Comparison of ENCODE assay signal across 21 cellular contexts in the genomic region with DNA sequence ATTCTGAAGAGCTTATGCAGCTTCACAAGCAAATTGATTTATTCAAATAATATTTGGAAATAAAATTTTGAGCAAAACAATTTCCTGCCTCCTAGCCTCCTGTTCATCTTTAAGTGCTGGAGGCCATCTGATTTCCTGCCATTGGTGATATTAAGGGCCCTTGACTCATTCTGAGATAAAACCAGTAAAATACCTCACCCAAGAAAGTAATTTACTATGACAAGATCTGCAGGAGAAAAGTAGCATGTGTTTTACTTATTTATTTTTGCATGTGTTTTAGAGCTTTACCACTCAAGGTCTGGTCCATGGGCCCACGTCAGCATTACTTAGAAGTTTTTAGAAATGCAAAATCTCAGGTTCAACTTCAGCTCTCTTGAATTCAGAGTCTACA.
DNase-seq lines count a peak whose midpoint lies in the region; ATAC-seq and TF ChIP-seq lines count a peak whose summit lies in the region.
"Had no signal": no experiment of that assay in that cellular context is flagged by ENCODE, and none has a peak within 500 bp of the region (broad histone marks: within the 10 kb centered on the region; RNA-seq: fewer than 3 reads in every experiment).

No MANE protein-coding gene starts in this region.

- H3K9me3 Mint-ChIP-seq in HFFc6 (peaks cover 13% of the 10 kb centered on the region; the same call in 1 of the 2 replicates), chondrocyte (ENCODE audit: low read depth) (no peaks in the 10 kb centered on the region)
- H3K9me3 Mint-ChIP-seq: T-helper 1 cell treated with Interleukin-12 subunit alpha and Interleukin-12 subunit beta and Interleukin-4 antibody, amounts not matched to agents 30 μg/mL and 1 μg/mL, for 36 hours had no signal

- no peak overlapping the region for H2AFZ ChIP-seq in SK-N-SH (ENCODE audit: low read depth)

- no peak overlapping the region; the same call in 1 of the 2 replicates for H3K9ac ChIP-seq in SK-N-SH
- H3K9ac ChIP-seq: BLaER1 treated with 17β-estradiol and CSF1 and Interleukin-3, amounts not matched to agents 10 nM and 100 nM had no signal

- DNase-seq in HFFc6 (peak; percentile 51), SK-N-SH (no peak), chondrocyte (ENCODE audit: low spot score) (no peak), NCI-H1105 treated with DMSO at 0.1 percent for 48 hours (lab: John Stamatoyannopoulos, UW) (no peak)
- DNase-seq: ACHN; Calu3; CD4-positive, alpha-beta memory T cell; GOT3; NCI-H1092 treated with DMSO at 0.1 percent for 48 hours; NCI-H2081; NCI-H2171; NCI-H446; NCI-H526; SJCRH30 had no signal

- peak overlapping the region; percentile 12; the same call in 1 of the 2 replicates for H3K4me2 ChIP-seq in SK-N-SH
- H3K4me2 ChIP-seq: BLaER1 treated with 17β-estradiol and CSF1 and Interleukin-3, amounts not matched to agents 10 nM and 100 nM had no signal

- H3K4me1 Mint-ChIP-seq in HFFc6 (ENCODE audit: low read depth) (peaks cover 92% of the 10 kb centered on the region), chondrocyte (ENCODE audit: low read depth) (peaks cover 57% of the 10 kb centered on the region)
- H3K4me1 Mint-ChIP-seq: CD4-positive, alpha-beta memory T cell had no signal

- H3K27ac Mint-ChIP-seq in HFFc6 = peak overlapping the region; percentile 80
- peak overlapping the region; percentile 69 for H3K27ac Mint-ChIP-seq in chondrocyte (ENCODE audit: unreplicated experiment)
- H3K27ac Mint-ChIP-seq: CD4-positive, alpha-beta memory T cell; T-helper 1 cell treated with Interleukin-12 subunit alpha and Interleukin-12 subunit beta and Interleukin-4 antibody, amounts not matched to agents 30 μg/mL and 1 μg/mL, for 36 hours had no signal

- H3K79me2 ChIP-seq in SK-N-SH (ENCODE audit: insufficient read depth) = peaks cover 87% of the 10 kb centered on the region

- peak; percentile 23 to 83; a peak in 3 of 4 replicates for TF ChIP-seq EP300 in SK-N-SH (IDR thresholded peaks at IDR 0.05; ENCODE audit: borderline replicate concordance in 1 of 2, low read depth in 1 of 2, low read length in 1 of 2)

- ATAC-seq in GM21786 (IDR thresholded peaks at IDR 0.05; ENCODE audit: unreplicated experiment) (no peak), GM21515 (IDR thresholded peaks at IDR 0.05; ENCODE audit: unreplicated experiment) (no peak), HG02970 (IDR thresholded peaks at IDR 0.05; ENCODE audit: low FRiP score, unreplicated experiment) (no peak)
- ATAC-seq: HCT116, K562 had no signal

- peaks cover 8% of the 10 kb centered on the region for H3K27me3 Mint-ChIP-seq in HFFc6 (ENCODE audit: insufficient read depth)
- H3K27me3 Mint-ChIP-seq in chondrocyte (ENCODE audit: low read depth) = no peaks in the 10 kb centered on the region

- H3K4me1 ChIP-seq in SK-N-SH (ENCODE audit: control insufficient read depth in 1 of 2, insufficient read depth in 2 of 2, low read depth in 1 of 2, low read length in 1 of 2) = peaks cover 8 to 34% of the 10 kb centered on the region in 2 experiments

- H3K4me3 ChIP-seq in SK-N-SH (ENCODE audit: low read depth in 2 of 2, low read length in 1 of 2) = no peak overlapping the region
- H3K4me3 ChIP-seq: BLaER1 treated with 17β-estradiol and CSF1 and Interleukin-3, amounts not matched to agents 10 nM and 100 nM; K562; SJCRH30 had no signal

- H3K27me3 ChIP-seq in SK-N-SH (ENCODE audit: insufficient read depth) = no peaks in the 10 kb centered on the region
- H3K27me3 ChIP-seq: BLaER1 treated with 17β-estradiol and CSF1 and Interleukin-3, amounts not matched to agents 10 nM and 100 nM; SJCRH30 had no signal

- no peak for TF ChIP-seq RAD21 in SK-N-SH (IDR thresholded peaks at IDR 0.05; ENCODE audit: low read length)

- WGBS in SK-N-SH (ENCODE audit: low lambda C conversion rate) = 20% methylated on average over 1 of the region's 1 CpG

- peak overlapping the region; percentile 53 for H3K4me3 Mint-ChIP-seq in HFFc6
- no peak overlapping the region for H3K4me3 Mint-ChIP-seq in chondrocyte (ENCODE audit: unreplicated experiment)
- H3K4me3 Mint-ChIP-seq: CD4-positive, alpha-beta memory T cell; T-helper 1 cell treated with Interleukin-12 subunit alpha and Interleukin-12 subunit beta and Interleukin-4 antibody, amounts not matched to agents 30 μg/mL and 1 μg/mL, for 36 hours had no signal

- H3K36me3 ChIP-seq in SK-N-SH (replicated peaks in 1 of 2; ENCODE audit: control insufficient read depth in 1 of 2, insufficient read depth in 2 of 2, low read length in 1 of 2) = peaks cover 0 to 8% of the 10 kb centered on the region in 2 experiments
- H3K36me3 ChIP-seq: SJCRH30 had no signal

- CTCF ChIA-PET in SK-N-SH (lab: Yijun Ruan, JAX) = interaction anchor here (1.1 to 1.4 kb wide), 2 partner anchors 10 to 64 kb away, joined by 3 to 4 read pairs; no protein-coding TSS in a partner anchor

- no peaks in the 10 kb centered on the region for H3K9me3 ChIP-seq in SK-N-SH
- H3K9me3 ChIP-seq: SJCRH30 had no signal

- H3K9me2 ChIP-seq in SK-N-SH = no peaks in the 10 kb centered on the region

- H3K36me3 Mint-ChIP-seq in HFFc6 (ENCODE audit: low read depth) (peaks cover 49% of the 10 kb centered on the region), chondrocyte (ENCODE audit: low read depth) (peaks cover 1% of the 10 kb centered on the region)
- H3K36me3 Mint-ChIP-seq: CD4-positive, alpha-beta memory T cell had no signal

- no peak for TF ChIP-seq CTCF in HFFc6 (IDR thresholded peaks at IDR 0.05)
- no peak for TF ChIP-seq CTCF in SK-N-SH (IDR thresholded peaks at IDR 0.05)
- no peak for TF ChIP-seq CTCF in chondrocyte (IDR thresholded peaks at IDR 0.05)

- no peaks in the 10 kb centered on the region; the same call in 1 of the 2 replicates for H4K20me1 ChIP-seq in SK-N-SH (ENCODE audit: insufficient read depth)
- H4K20me1 ChIP-seq: BLaER1 treated with 17β-estradiol and CSF1 and Interleukin-3, amounts not matched to agents 10 nM and 100 nM had no signal

- POLR2A ChIA-PET in SK-N-SH (lab: Yijun Ruan, JAX) = interaction anchor here (0.5 kb wide), 1 partner anchor 103 kb away, joined by 4 read pairs; no protein-coding TSS in a partner anchor

- H3F3A ChIP-seq in SK-N-SH (replicated peaks; ENCODE audit: insufficient read depth) = peaks cover 39% of the 10 kb centered on the region

- peak overlapping the region; percentile 66 to 81; a peak in 3 of 4 replicates for H3K27ac ChIP-seq in SK-N-SH (ENCODE audit: low read depth in 2 of 2, low read length in 1 of 2)
- H3K27ac ChIP-seq: BLaER1 treated with 17β-estradiol and CSF1 and Interleukin-3, amounts not matched to agents 10 nM and 100 nM; SJCRH30 had no signal

TF ChIP-seq in SK-N-SH, 30 proteins besides CTCF, POLR2A, EP300 and RAD21 (continues in another document):
- TF ChIP-seq NRF1 (IDR thresholded peaks at IDR 0.05; ENCODE audit: low read depth, low read length) (no peak), POLR2AphosphoS5 (IDR thresholded peaks at IDR 0.05; ENCODE audit: low read depth, low read length) (0 out of 2 replicates have a peak, but pooled peaks have one; percentile 38), MEF2A (IDR thresholded peaks at IDR 0.05; ENCODE audit: borderline replicate concordance, low read depth) (peak; percentile 71; the same call in 1 of the 2 replicates), GABPA (IDR thresholded peaks at IDR 0.05; ENCODE audit: low read depth) (peak; percentile 17; the same call in 1 of the 2 replicates), RXRA (IDR thresholded peaks at IDR 0.05; ENCODE audit: borderline replicate concordance, low read depth) (peak; percentile 54; the same call in 1 of the 2 replicates), NFIC (IDR thresholded peaks at IDR 0.05; ENCODE audit: borderline replicate concordance) (peak; percentile 68; the same call in 1 of the 2 replicates)
- TF ChIP-seq, protein P1, sequence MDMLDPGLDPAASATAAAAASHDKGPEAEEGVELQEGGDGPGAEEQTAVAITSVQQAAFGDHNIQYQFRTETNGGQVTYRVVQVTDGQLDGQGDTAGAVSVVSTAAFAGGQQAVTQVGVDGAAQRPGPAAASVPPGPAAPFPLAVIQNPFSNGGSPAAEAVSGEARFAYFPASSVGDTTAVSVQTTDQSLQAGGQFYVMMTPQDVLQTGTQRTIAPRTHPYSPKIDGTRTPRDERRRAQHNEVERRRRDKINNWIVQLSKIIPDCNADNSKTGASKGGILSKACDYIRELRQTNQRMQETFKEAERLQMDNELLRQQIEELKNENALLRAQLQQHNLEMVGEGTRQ (IDR thresholded peaks at IDR 0.05; ENCODE audit: borderline replicate concordance, low read depth, low read length) = no peak
- TF ChIP-seq, protein P2, sequence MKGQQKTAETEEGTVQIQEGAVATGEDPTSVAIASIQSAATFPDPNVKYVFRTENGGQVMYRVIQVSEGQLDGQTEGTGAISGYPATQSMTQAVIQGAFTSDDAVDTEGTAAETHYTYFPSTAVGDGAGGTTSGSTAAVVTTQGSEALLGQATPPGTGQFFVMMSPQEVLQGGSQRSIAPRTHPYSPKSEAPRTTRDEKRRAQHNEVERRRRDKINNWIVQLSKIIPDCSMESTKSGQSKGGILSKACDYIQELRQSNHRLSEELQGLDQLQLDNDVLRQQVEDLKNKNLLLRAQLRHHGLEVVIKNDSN (IDR thresholded peaks at IDR 0.05; ENCODE audit: borderline replicate concordance, low read depth) = 0 out of 2 replicates have a peak, but pooled peaks have one; percentile 22
- TF ChIP-seq, protein P3, sequence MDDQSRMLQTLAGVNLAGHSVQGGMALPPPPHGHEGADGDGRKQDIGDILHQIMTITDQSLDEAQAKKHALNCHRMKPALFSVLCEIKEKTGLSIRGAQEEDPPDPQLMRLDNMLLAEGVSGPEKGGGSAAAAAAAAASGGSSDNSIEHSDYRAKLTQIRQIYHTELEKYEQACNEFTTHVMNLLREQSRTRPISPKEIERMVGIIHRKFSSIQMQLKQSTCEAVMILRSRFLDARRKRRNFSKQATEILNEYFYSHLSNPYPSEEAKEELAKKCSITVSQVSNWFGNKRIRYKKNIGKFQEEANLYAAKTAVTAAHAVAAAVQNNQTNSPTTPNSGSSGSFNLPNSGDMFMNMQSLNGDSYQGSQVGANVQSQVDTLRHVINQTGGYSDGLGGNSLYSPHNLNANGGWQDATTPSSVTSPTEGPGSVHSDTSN (IDR thresholded peaks at IDR 0.05) = peak; percentile 92
- TF ChIP-seq, protein P4, sequence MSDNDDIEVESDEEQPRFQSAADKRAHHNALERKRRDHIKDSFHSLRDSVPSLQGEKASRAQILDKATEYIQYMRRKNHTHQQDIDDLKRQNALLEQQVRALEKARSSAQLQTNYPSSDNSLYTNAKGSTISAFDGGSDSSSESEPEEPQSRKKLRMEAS (IDR thresholded peaks at IDR 0.05; ENCODE audit: low read depth) = peak; percentile 64
